ENCODE assay signal across 1 cellular context in the genomic region with DNA sequence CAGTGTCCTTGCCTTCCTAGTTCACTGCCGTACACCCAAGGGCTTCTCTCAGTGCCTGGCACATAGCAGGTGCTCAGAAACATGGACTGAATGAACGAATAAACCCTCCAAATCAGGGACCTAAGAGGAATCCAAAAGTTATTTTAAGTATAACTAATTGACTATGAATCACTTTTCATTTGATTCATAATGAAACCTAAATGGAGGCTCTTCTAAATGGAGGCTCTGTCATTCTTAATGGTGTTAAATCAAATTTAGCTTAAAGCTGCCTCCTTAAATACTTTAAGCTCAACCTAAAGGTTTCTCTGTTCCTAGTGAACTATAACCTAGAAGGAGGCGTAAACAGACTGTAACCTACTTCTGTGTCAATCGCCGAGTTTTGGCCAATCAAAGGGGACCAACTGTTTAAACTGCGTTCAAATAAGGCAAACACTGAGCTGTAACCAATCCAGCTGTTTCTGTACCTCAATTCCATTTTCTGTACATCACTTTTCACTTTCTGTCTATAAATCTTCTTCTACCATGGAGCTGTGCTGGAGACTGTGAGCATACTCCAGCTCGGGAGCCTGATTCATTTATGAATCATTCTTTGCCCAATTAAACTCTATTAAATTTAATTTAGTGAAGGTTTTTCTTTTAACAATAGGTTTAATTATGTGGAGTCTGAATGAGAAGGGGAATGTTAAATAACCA.
TF ChIP-seq lines count a peak whose summit lies in the region.

No MANE protein-coding gene starts in this region.

TF ChIP-seq in K562, 482 proteins besides CTCF, POLR2A, EP300 and RAD21 (continued from another document):
- TF ChIP-seq, protein P1, sequence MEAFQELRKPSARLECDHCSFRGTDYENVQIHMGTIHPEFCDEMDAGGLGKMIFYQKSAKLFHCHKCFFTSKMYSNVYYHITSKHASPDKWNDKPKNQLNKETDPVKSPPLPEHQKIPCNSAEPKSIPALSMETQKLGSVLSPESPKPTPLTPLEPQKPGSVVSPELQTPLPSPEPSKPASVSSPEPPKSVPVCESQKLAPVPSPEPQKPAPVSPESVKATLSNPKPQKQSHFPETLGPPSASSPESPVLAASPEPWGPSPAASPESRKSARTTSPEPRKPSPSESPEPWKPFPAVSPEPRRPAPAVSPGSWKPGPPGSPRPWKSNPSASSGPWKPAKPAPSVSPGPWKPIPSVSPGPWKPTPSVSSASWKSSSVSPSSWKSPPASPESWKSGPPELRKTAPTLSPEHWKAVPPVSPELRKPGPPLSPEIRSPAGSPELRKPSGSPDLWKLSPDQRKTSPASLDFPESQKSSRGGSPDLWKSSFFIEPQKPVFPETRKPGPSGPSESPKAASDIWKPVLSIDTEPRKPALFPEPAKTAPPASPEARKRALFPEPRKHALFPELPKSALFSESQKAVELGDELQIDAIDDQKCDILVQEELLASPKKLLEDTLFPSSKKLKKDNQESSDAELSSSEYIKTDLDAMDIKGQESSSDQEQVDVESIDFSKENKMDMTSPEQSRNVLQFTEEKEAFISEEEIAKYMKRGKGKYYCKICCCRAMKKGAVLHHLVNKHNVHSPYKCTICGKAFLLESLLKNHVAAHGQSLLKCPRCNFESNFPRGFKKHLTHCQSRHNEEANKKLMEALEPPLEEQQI (IDR thresholded peaks at IDR 0.05) = no peak
- TF ChIP-seq, protein P2, sequence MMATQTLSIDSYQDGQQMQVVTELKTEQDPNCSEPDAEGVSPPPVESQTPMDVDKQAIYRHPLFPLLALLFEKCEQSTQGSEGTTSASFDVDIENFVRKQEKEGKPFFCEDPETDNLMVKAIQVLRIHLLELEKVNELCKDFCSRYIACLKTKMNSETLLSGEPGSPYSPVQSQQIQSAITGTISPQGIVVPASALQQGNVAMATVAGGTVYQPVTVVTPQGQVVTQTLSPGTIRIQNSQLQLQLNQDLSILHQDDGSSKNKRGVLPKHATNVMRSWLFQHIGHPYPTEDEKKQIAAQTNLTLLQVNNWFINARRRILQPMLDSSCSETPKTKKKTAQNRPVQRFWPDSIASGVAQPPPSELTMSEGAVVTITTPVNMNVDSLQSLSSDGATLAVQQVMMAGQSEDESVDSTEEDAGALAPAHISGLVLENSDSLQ (IDR thresholded peaks at IDR 0.05) = peak; percentile 79
- no peak for TF ChIP-seq ZNF146 (CRISPR knock-in tag; IDR thresholded peaks at IDR 0.05; ENCODE audit: unreplicated experiment)
- no peak for TF ChIP-seq MAFF (IDR thresholded peaks at IDR 0.05; ENCODE audit: low read length)
- TF ChIP-seq, protein P3, sequence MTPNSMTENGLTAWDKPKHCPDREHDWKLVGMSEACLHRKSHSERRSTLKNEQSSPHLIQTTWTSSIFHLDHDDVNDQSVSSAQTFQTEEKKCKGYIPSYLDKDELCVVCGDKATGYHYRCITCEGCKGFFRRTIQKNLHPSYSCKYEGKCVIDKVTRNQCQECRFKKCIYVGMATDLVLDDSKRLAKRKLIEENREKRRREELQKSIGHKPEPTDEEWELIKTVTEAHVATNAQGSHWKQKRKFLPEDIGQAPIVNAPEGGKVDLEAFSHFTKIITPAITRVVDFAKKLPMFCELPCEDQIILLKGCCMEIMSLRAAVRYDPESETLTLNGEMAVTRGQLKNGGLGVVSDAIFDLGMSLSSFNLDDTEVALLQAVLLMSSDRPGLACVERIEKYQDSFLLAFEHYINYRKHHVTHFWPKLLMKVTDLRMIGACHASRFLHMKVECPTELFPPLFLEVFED (CRISPR knock-in tag; conservative IDR thresholded peaks at IDR 0.05) = no peak
- TF ChIP-seq NR2F6 (CRISPR knock-in tag; IDR thresholded peaks at IDR 0.05) = no peak
- TF ChIP-seq, protein P4, sequence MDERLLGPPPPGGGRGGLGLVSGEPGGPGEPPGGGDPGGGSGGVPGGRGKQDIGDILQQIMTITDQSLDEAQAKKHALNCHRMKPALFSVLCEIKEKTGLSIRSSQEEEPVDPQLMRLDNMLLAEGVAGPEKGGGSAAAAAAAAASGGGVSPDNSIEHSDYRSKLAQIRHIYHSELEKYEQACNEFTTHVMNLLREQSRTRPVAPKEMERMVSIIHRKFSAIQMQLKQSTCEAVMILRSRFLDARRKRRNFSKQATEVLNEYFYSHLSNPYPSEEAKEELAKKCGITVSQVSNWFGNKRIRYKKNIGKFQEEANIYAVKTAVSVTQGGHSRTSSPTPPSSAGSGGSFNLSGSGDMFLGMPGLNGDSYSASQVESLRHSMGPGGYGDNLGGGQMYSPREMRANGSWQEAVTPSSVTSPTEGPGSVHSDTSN (CRISPR knock-in tag; IDR thresholded peaks at IDR 0.05; ENCODE audit: low read depth) = no peak
- TF ChIP-seq, protein P4 (tag; conservative IDR thresholded peaks at IDR 0.05; ENCODE audit: low read depth) = peak; percentile 46; the same call in 1 of the 2 replicates
- TF ChIP-seq EGR1 (conservative IDR thresholded peaks at IDR 0.05) = no peak
- no peak for TF ChIP-seq ZNF76 (CRISPR knock-in tag; IDR thresholded peaks at IDR 0.05; ENCODE audit: borderline replicate concordance)
- TF ChIP-seq FOXP1 (CRISPR knock-in tag; IDR thresholded peaks at IDR 0.05) = no peak
- TF ChIP-seq, protein P5, sequence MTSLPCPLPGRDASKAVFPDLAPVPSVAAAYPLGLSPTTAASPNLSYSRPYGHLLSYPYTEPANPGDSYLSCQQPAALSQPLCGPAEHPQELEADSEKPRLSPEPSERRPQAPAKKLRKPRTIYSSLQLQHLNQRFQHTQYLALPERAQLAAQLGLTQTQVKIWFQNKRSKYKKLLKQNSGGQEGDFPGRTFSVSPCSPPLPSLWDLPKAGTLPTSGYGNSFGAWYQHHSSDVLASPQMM (CRISPR knock-in tag; IDR thresholded peaks at IDR 0.05) = no peak
- no peak for TF ChIP-seq TBP (optimal IDR thresholded peaks at IDR 0.05; ENCODE audit: low read depth, low read length)
- no peak for TF ChIP-seq ZNF384 (IDR thresholded peaks at IDR 0.05; ENCODE audit: low read depth, low read length)
- no peak for TF ChIP-seq ZNF717 (CRISPR knock-in tag; IDR thresholded peaks at IDR 0.05)
- TF ChIP-seq HNRNPUL1 (IDR thresholded peaks at IDR 0.05; ENCODE audit: low read length) = no peak
- TF ChIP-seq MYBL2 (IDR thresholded peaks at IDR 0.05; ENCODE audit: low read depth) = peak; percentile 39; the same call in 1 of the 2 replicates
- no peak for TF ChIP-seq MYBL2 (CRISPR knock-in tag; IDR thresholded peaks at IDR 0.05; ENCODE audit: borderline replicate concordance)
